In the genomic region with DNA sequence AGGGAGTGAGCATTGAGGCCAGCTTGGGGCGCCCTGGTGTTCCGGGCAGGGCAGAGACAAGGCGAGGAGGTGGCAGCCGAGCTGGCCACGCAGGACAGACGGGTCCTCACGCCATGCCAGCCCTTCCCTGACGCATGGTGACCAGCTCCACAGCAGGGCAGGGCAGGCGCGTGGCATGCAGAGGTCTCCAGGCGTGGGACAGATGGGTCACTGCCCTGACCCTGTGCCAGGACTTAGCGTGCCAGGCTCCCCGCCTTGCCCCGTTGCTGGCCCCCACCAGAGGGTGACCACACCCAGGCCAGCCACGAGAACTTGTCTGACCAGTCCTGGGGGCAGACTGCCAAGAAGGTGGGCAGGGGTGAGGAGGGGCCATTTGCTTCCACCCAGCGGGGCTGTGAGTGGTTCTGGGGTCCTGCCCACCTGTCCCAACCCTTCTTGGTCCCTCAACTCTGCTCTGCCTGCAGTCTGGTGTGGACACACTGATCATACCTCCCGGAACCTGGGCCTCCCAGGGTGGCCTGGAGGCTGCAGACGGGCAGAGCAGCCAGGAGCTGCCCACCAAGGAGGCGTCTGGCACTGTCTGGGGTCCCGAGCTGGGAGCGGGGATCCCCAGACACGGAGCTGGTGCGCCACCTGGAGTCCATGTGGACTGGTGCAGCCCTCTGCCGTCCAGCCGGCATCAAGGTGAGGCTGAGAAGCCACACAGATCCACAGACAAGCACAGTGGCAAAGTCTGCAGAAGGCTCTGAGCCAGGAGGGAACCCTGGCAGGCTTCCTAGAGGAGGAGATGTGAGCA, we compare ENCODE assay signal across 1 cellular context.
TF ChIP-seq lines count a peak whose summit lies in the region.

RNF224 (plus strand) TSS at position 446 of the 796 bp plus-strand sequence. CDS start 834 bp downstream, outside the sequence.

TF ChIP-seq in neural cell, 6 proteins besides CTCF, POLR2A, EP300 and RAD21:
- TF ChIP-seq MXI1 (conservative IDR thresholded peaks at IDR 0.05; ENCODE audit: poor library complexity, severe bottlenecking), result no peak
- TF ChIP-seq SMC3 (conservative IDR thresholded peaks at IDR 0.05; ENCODE audit: poor library complexity), result peak; percentile 90
